In the genomic region with DNA sequence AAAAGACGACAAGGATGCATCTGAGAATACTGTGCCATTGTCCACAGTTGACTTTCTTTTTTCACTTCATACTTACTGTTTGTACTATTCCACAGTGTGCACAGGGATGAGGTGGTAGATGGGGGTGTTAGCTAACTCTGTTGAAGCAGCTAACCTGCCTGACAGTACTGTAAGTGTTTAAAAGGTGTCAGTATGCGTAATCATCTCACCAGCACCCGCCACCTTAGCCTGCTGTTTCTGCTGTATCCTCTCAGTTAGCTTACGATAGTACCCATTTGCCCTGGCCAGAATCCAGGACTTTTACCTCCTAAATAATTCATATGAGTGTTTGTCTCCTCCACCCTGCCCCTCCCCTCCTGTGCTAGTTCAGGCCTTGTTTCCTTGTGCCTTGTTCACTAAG, we compare ENCODE assay signal across 14 cellular contexts. TPM values are rescaled to one million over a fixed set of nuclear protein-coding genes. Genes with fewer than 3 reads are reported as not detected.
DNase-seq lines count a peak whose midpoint lies in the region; ATAC-seq and TF ChIP-seq lines count a peak whose summit lies in the region.
"Had no signal": no experiment of that assay in that cellular context is flagged by ENCODE, and none has a peak within 500 bp of the region (broad histone marks: within the 10 kb centered on the region; RNA-seq: fewer than 3 reads in every experiment).

No MANE protein-coding gene starts in this region.

- intact Hi-C loops in A673 (cut with micrococcal nuclease; ENCODE audit: unreplicated experiment) = no loop called here
- intact Hi-C loops in CD8-positive, alpha-beta T cell (cut with DNase I, micrococcal nuclease) = no loop called here

- peaks cover 62% of the 10 kb centered on the region for H3K36me3 Mint-ChIP-seq in CD8-positive, alpha-beta T cell
- H3K36me3 Mint-ChIP-seq in brain = peaks cover 70% of the 10 kb centered on the region
- H3K36me3 Mint-ChIP-seq in T-helper 2 cell treated with Interferon-gamma antibody and Interleukin-4, amounts not matched to agents 5 μg/mL and 100 μg/mL, for 36 hours (ENCODE audit: low read depth) = peaks cover 24% of the 10 kb centered on the region

- H3K27me3 Mint-ChIP-seq in CD8-positive, alpha-beta T cell (ENCODE audit: low read depth) = no peaks in the 10 kb centered on the region
- H3K27me3 Mint-ChIP-seq in brain = no peaks in the 10 kb centered on the region
- no peaks in the 10 kb centered on the region for H3K27me3 Mint-ChIP-seq in T-helper 2 cell treated with Interferon-gamma antibody and Interleukin-4, amounts not matched to agents 5 μg/mL and 100 μg/mL, for 36 hours (ENCODE audit: low read depth)
- H3K27me3 Mint-ChIP-seq: B cell had no signal

- no TSS peak for BruUV-seq in A673 (replicated peaks; lab: Mats Ljungman, UMichigan)

- no peaks in the 10 kb centered on the region for H3K9me3 ChIP-seq in A673 (ENCODE audit: low read depth, low read length, poor library complexity, severe bottlenecking)
- H3K9me3 ChIP-seq in CD8-positive, alpha-beta T cell (ENCODE audit: low read length) = no peaks in the 10 kb centered on the region

- CTCF ChIA-PET in A673 (lab: Charles Lee) = no interaction called here
- CTCF ChIA-PET in CD8-positive, alpha-beta T cell (lab: Charles Lee) = interaction anchor here (0.9 to 4.6 kb wide), 2 partner anchors 9 to 238 kb away, joined by 3 to 37 read pairs; no protein-coding TSS in a partner anchor

- no peak overlapping the region for H3K4me3 Mint-ChIP-seq in CD8-positive, alpha-beta T cell
- peak overlapping the region in 1 of 5 experiments; percentile 40 for H3K4me3 Mint-ChIP-seq in brain
- no peak overlapping the region for H3K4me3 Mint-ChIP-seq in T-helper 2 cell treated with Interferon-gamma antibody and Interleukin-4, amounts not matched to agents 5 μg/mL and 100 μg/mL, for 36 hours
- H3K4me3 Mint-ChIP-seq: B cell had no signal

- ATAC-seq in CD8-positive, alpha-beta T cell = no peak
- no peak for ATAC-seq in HG03135 (IDR thresholded peaks at IDR 0.05; ENCODE audit: unreplicated experiment)
- ATAC-seq: GM12878 had no signal

- no peak overlapping the region for H3K4me3 ChIP-seq in A673 (ENCODE audit: low read depth, low read length, poor library complexity, severe bottlenecking)
- H3K4me3 ChIP-seq in CD8-positive, alpha-beta T cell (ENCODE audit: low read depth, low read length) = no peak overlapping the region
- H3K4me3 ChIP-seq: GM12878 had no signal

- H3K4me1 Mint-ChIP-seq in CD8-positive, alpha-beta T cell (ENCODE audit: low read depth) = peaks cover 16% of the 10 kb centered on the region
- H3K4me1 Mint-ChIP-seq in brain = peaks cover 13% of the 10 kb centered on the region
- no peaks in the 10 kb centered on the region for H3K4me1 Mint-ChIP-seq in T-helper 2 cell treated with Interferon-gamma antibody and Interleukin-4, amounts not matched to agents 5 μg/mL and 100 μg/mL, for 36 hours (ENCODE audit: low read depth)

- H3K4me1 ChIP-seq in A673 (ENCODE audit: insufficient read depth, low read length, poor library complexity, severe bottlenecking) = peaks cover 5% of the 10 kb centered on the region
- H3K4me1 ChIP-seq in CD8-positive, alpha-beta T cell (ENCODE audit: insufficient read depth, low read length) = no peaks in the 10 kb centered on the region

- TF ChIP-seq CTCF in A673 (conservative IDR thresholded peaks at IDR 0.05; ENCODE audit: low read depth, low read length) (no peak), brain (conservative IDR thresholded peaks at IDR 0.05) (no peak)
- no peak for TF ChIP-seq CTCF in CD8-positive, alpha-beta T cell (IDR thresholded peaks at IDR 0.05)

- H3K27ac Mint-ChIP-seq in CD8-positive, alpha-beta T cell = peak overlapping the region; percentile 45
- H3K27ac Mint-ChIP-seq in brain = peak overlapping the region in 4 of 5 experiments; percentile 20 to 99 (median 88)
- H3K27ac Mint-ChIP-seq in T-helper 2 cell treated with Interferon-gamma antibody and Interleukin-4, amounts not matched to agents 5 μg/mL and 100 μg/mL, for 36 hours = no peak overlapping the region
- H3K27ac Mint-ChIP-seq: B cell had no signal

- no peak overlapping the region for H3K27ac ChIP-seq in A673 (ENCODE audit: low read depth, low read length, poor library complexity, severe bottlenecking)
- H3K27ac ChIP-seq in CD8-positive, alpha-beta T cell (ENCODE audit: low read depth, low read length) = no peak overlapping the region

- POLR2A ChIA-PET in A673 (lab: Charles Lee; ENCODE audit: low non-redundant PET) = no interaction called here
- POLR2A ChIA-PET in CD8-positive, alpha-beta T cell (lab: Charles Lee) = interaction anchor here (0.8 kb wide), 1 partner anchor 17 kb away, joined by 3 read pairs; no protein-coding TSS in a partner anchor

- H3K9me3 Mint-ChIP-seq in CD8-positive, alpha-beta T cell = no peaks in the 10 kb centered on the region
- peaks cover 0 to 3% (median 0%) of the 10 kb centered on the region in 5 experiments for H3K9me3 Mint-ChIP-seq in brain
- H3K9me3 Mint-ChIP-seq in T-helper 2 cell treated with Interferon-gamma antibody and Interleukin-4, amounts not matched to agents 5 μg/mL and 100 μg/mL, for 36 hours = no peaks in the 10 kb centered on the region

- peak; percentile 19 for DNase-seq in A673 (ENCODE audit: low spot score)
- no peak for DNase-seq in CD8-positive, alpha-beta T cell
- DNase-seq in NCI-H2081 (lab: John Stamatoyannopoulos, UW) = peak; percentile 82 to 90
- DNase-seq in DMS79 (lab: John Stamatoyannopoulos, UW) = no peak
- DNase-seq in T-helper 2 cell treated with Interferon-gamma antibody and Interleukin-4, amounts not matched to agents 5 μg/mL and 100 μg/mL, for 36 hours (ENCODE audit: low spot score) = no peak
- DNase-seq: HCEC 1CT, Kasumi-1, NCI-H1417 treated with DMSO at 0.1 percent for 48 hours, NCI-H2171, NCI-H526 treated with DMSO at 0.1 percent for 48 hours had no signal

- H3K27me3 ChIP-seq in A673 (replicated peaks; ENCODE audit: insufficient read depth, low read depth, low read length, poor library complexity) = no peaks in the 10 kb centered on the region
- H3K27me3 ChIP-seq in CD8-positive, alpha-beta T cell (ENCODE audit: insufficient read depth, low read length) = no peaks in the 10 kb centered on the region

- H3K36me3 ChIP-seq in A673 (ENCODE audit: insufficient read depth, low read length, poor library complexity, severe bottlenecking) = peaks cover 4% of the 10 kb centered on the region
- peaks cover 9% of the 10 kb centered on the region for H3K36me3 ChIP-seq in CD8-positive, alpha-beta T cell (ENCODE audit: insufficient read depth, low read length)

RNA-seq across cellular contexts. Expression of a gene that starts 34.1 kb away (rescaled TPM):
- total RNA-seq in A673 (2021) = 91.1 and 94.4 TPM in 2 replicates
- 10 to 100 TPM; 33.3 to 35.1 TPM for total RNA-seq in CD8-positive, alpha-beta T cell
- polyA plus RNA-seq in brain (ENCODE audit: insufficient read depth, low read depth, low replicate concordance) = 79.4 TPM

RNA-seq across cellular contexts. Expression of a gene that starts 36.0 kb away (rescaled TPM):
- total RNA-seq in A673 (2021) = 37.0 and 41.7 TPM in 2 replicates
- 1 to 10 TPM; 7.1 to 9.7 TPM for total RNA-seq in CD8-positive, alpha-beta T cell
- 47.6 TPM for polyA plus RNA-seq in brain (ENCODE audit: insufficient read depth, low read depth, low replicate concordance)

Comparison
In these comparisons a context has a peak if more than half of its experiments do, and no peak if none do; other contexts are left out.
1. DNase-seq: peak in A673 (single experiment) and NCI-H2081 (2 of 2); none in CD8-positive, alpha-beta T cell (0 of 7), DMS79 (single experiment) and T-helper 2 cell treated with Interferon-gamma antibody and Interleukin-4, amounts not matched to agents 5 μg/mL and 100 μg/mL, for 36 hours (single experiment).